In genomic region chr5:1668141-1668721, GRCh38 we compare ENCODE assay signal across 11 cellular contexts.
DNase-seq lines count a peak whose midpoint lies in the region; ATAC-seq, FAIRE-seq and TF ChIP-seq lines count a peak whose summit lies in the region.
"Had no signal": no experiment of that assay in that cellular context is flagged by ENCODE, and none has a peak within 500 bp of the region (broad histone marks: within the 10 kb centered on the region; RNA-seq: fewer than 3 reads in every experiment).

No MANE protein-coding gene starts in this region.

- TF ChIP-seq EP300 in K562 (IDR thresholded peaks at IDR 0.05; ENCODE audit: low read length): no peak

- H4K20me1 ChIP-seq in Loucy (ENCODE audit: insufficient read depth, low read length, poor library complexity, severe bottlenecking) (no peaks in the 10 kb centered on the region), K562 (replicated peaks; ENCODE audit: control insufficient read depth, insufficient read depth, low read length) (peaks cover 22% of the 10 kb centered on the region)

- intact Hi-C loops in K562 (cut with micrococcal nuclease): no loop called here
- intact Hi-C loops in naive thymus-derived CD4-positive, alpha-beta T cell (cut with micrococcal nuclease): loop anchor here in 1 of 2 donors (5.0 kb wide), 1 partner anchor 69 kb away; no protein-coding TSS in a partner anchor

- TF ChIP-seq CTCF in Loucy (conservative IDR thresholded peaks at IDR 0.05; ENCODE audit: low read length) (peak; percentile 20; the same call in 1 of the 2 replicates), K562 (IDR thresholded peaks at IDR 0.05 in 2 of 3, conservative IDR thresholded peaks at IDR 0.05 in 1 of 3; ENCODE audit: insufficient read depth in 2 of 3, low read depth in 1 of 3, low read length in 3 of 3) (no peak)

- H3K79me2 ChIP-seq in Loucy (ENCODE audit: insufficient read depth, low read length): no peaks in the 10 kb centered on the region
- no peaks in the 10 kb centered on the region for H3K79me2 ChIP-seq in K562 (ENCODE audit: control insufficient read depth, insufficient read depth, low read length)

- no peaks in the 10 kb centered on the region for H3K36me3 ChIP-seq in Loucy (ENCODE audit: insufficient read depth, low read length)
- no peaks in the 10 kb centered on the region for H3K36me3 ChIP-seq in K562 (ENCODE audit: control insufficient read depth, insufficient read depth, low read length)
- no peaks in the 10 kb centered on the region for H3K36me3 ChIP-seq in naive thymus-derived CD4-positive, alpha-beta T cell (ENCODE audit: control insufficient read depth in 2 of 3, insufficient read depth in 3 of 3, low read length in 3 of 3)
- H3K36me3 ChIP-seq: HAP-1 had no signal

- ATAC-seq in K562 (peak; percentile 70), GM18519 (IDR thresholded peaks at IDR 0.05; ENCODE audit: low FRiP score, unreplicated experiment) (no peak)
- ATAC-seq in naive thymus-derived CD4-positive, alpha-beta T cell: no peak
- ATAC-seq: GM12878 had no signal

- TF ChIP-seq RAD21 in K562 (CRISPR knock-in tag; conservative IDR thresholded peaks at IDR 0.05 in 1 of 2, IDR thresholded peaks at IDR 0.05 in 1 of 2): no peak

- BruUV-seq in K562 (replicated peaks; lab: Mats Ljungman, UMichigan): no TSS peak

- under 1% methylated on average over 23 of the region's 23 CpGs for WGBS in K562 (ENCODE audit: insufficient coverage, low coverage, missing lambda C conversion rate)

- no peak for FAIRE-seq in K562 (lab: Jason Lieb, UNC)
- FAIRE-seq: GM12878 had no signal

- H2AFZ ChIP-seq in Loucy (ENCODE audit: low read length) (no peak overlapping the region), K562 (ENCODE audit: low read depth, low read length) (no peak overlapping the region)

- H3K9me3 ChIP-seq in Loucy (ENCODE audit: insufficient read depth, low read depth, low read length) (no peaks in the 10 kb centered on the region), K562 (replicated peaks; ENCODE audit: control insufficient read depth, insufficient read depth, low read depth, low read length) (no peaks in the 10 kb centered on the region)
- no peaks in the 10 kb centered on the region for H3K9me3 ChIP-seq in naive thymus-derived CD4-positive, alpha-beta T cell (ENCODE audit: control insufficient read depth in 2 of 3, low read length in 3 of 3)
- H3K9me3 ChIP-seq: HAP-1 had no signal

- H3K4me3 Mint-ChIP-seq in naive thymus-derived CD4-positive, alpha-beta T cell: peak overlapping the region in 7 of 10 donors; percentile 8 to 77 (median 56)

- no peak overlapping the region for H3K27ac Mint-ChIP-seq in naive thymus-derived CD4-positive, alpha-beta T cell

- peaks cover 2 to 22% (median 14%) of the 10 kb centered on the region in 7 donors for H3K4me1 Mint-ChIP-seq in naive thymus-derived CD4-positive, alpha-beta T cell

- H3K36me3 Mint-ChIP-seq in naive thymus-derived CD4-positive, alpha-beta T cell: no peaks in the 10 kb centered on the region

- in situ Hi-C loops in K562 (cut with MboI): no loop called here

- no peaks in the 10 kb centered on the region for H3K4me1 ChIP-seq in Loucy (ENCODE audit: insufficient read depth, low read length, poor library complexity, severe bottlenecking)
- H3K4me1 ChIP-seq in K562 (replicated peaks in 1 of 2; ENCODE audit: control insufficient read depth in 2 of 2, insufficient read depth in 2 of 2, low read length in 2 of 2): peaks cover 0 to 19% of the 10 kb centered on the region in 2 experiments; a peak in 3 of 5 replicates
- H3K4me1 ChIP-seq in naive thymus-derived CD4-positive, alpha-beta T cell (ENCODE audit: control insufficient read depth in 2 of 2, insufficient read depth in 2 of 2, low read length in 2 of 2): peaks cover 0 to 4% of the 10 kb centered on the region in 2 donors
- H3K4me1 ChIP-seq: HAP-1 had no signal

- CTCF ChIA-PET in K562 (lab: Yijun Ruan, JAX; ENCODE audit: low intra/inter-chr PET ratio): interaction anchor here (1.4 kb wide), 1 partner anchor 348 kb away, joined by 4 read pairs; no protein-coding TSS in a partner anchor
- CTCF ChIA-PET in naive thymus-derived CD4-positive, alpha-beta T cell (lab: Charles Lee): interaction anchor here (1.0 to 1.3 kb wide), 3 partner anchors 24 to 351 kb away, joined by 3 read pairs; partner anchors contain the start of gene NDUFS6

- peaks cover 0 to 7% (median 0%) of the 10 kb centered on the region in 11 donors for H3K9me3 Mint-ChIP-seq in naive thymus-derived CD4-positive, alpha-beta T cell

- DNase-seq in NCI-H1417 (lab: John Stamatoyannopoulos, UW): peak; percentile 60 to 87 (median 82)
- DNase-seq in NCI-H1417 treated with DMSO at 0.1 percent for 48 hours (lab: John Stamatoyannopoulos, UW): no peak
- DNase-seq in K562 (ENCODE audit: extremely low read depth in 1 of 4, low spot score in 3 of 4): peak; percentile 45 to 57 (median 50)
- no peak for DNase-seq in naive thymus-derived CD4-positive, alpha-beta T cell
- DNase-seq in inferior parietal cortex (ENCODE audit: extremely low spot score): no peak
- DNase-seq in activated CD4-positive, CD25-positive, alpha-beta regulatory T cell (lab: John Stamatoyannopoulos, UW): no peak

- H3K4me3 ChIP-seq in Loucy (ENCODE audit: low read length, poor library complexity, severe bottlenecking): no peak overlapping the region
- H3K4me3 ChIP-seq in K562: no peak overlapping the region
- no peak overlapping the region for H3K4me3 ChIP-seq in naive thymus-derived CD4-positive, alpha-beta T cell (ENCODE audit: low read length)
- H3K4me3 ChIP-seq: GM12878 had no signal

- H3K27me3 ChIP-seq in Loucy (ENCODE audit: insufficient read depth, low read length, poor library complexity, severe bottlenecking) (no peaks in the 10 kb centered on the region), K562 (ENCODE audit: control insufficient read depth in 2 of 2, insufficient read depth in 2 of 2, low read length in 2 of 2) (peaks cover 36 to 69% of the 10 kb centered on the region in 2 experiments)
- peaks cover 12 to 14% of the 10 kb centered on the region in 2 donors for H3K27me3 ChIP-seq in naive thymus-derived CD4-positive, alpha-beta T cell (ENCODE audit: control insufficient read depth in 2 of 2, insufficient read depth in 2 of 2, low read length in 2 of 2)

- H3K4me2 ChIP-seq in Loucy (ENCODE audit: low read depth, low read length, poor library complexity, severe bottlenecking): no peak overlapping the region
- no peak overlapping the region for H3K4me2 ChIP-seq in K562 (ENCODE audit: insufficient read depth, low read length)

- H3K9me2 ChIP-seq in Loucy (replicated peaks; ENCODE audit: low read depth, low read length): no peaks in the 10 kb centered on the region

- no peak overlapping the region for H3K27ac ChIP-seq in K562 (ENCODE audit: extremely low read depth, low read depth, low read length)
- no peak overlapping the region for H3K27ac ChIP-seq in naive thymus-derived CD4-positive, alpha-beta T cell (ENCODE audit: low read depth, low read length)
- H3K27ac ChIP-seq: 22Rv1 had no signal

- POLR2A ChIA-PET in K562 (lab: Yijun Ruan, JAX): interaction anchor here (0.7 to 1.7 kb wide), 4 partner anchors 9 to 257 kb away, joined by 3 to 7 read pairs (median 4); no protein-coding TSS in a partner anchor
- POLR2A ChIA-PET in naive thymus-derived CD4-positive, alpha-beta T cell (lab: Charles Lee): no interaction called here

- H3F3A ChIP-seq in Loucy (ENCODE audit: low read depth): no peaks in the 10 kb centered on the region

- TF ChIP-seq POLR2A in K562 (conservative IDR thresholded peaks at IDR 0.05): no peak

- peaks cover 43 to 73% (median 69%) of the 10 kb centered on the region in 5 donors for H3K27me3 Mint-ChIP-seq in naive thymus-derived CD4-positive, alpha-beta T cell

- no peaks in the 10 kb centered on the region for H3K9me1 ChIP-seq in K562 (ENCODE audit: control insufficient read depth, insufficient read depth, low read length)

- H3K9ac ChIP-seq in Loucy (ENCODE audit: low read depth, low read length, poor library complexity, severe bottlenecking): no peak overlapping the region
- H3K9ac ChIP-seq in K562 (ENCODE audit: insufficient read depth in 1 of 2, low read depth in 2 of 2, low read length in 2 of 2): no peak overlapping the region; a peak in 1 of 4 replicates

TF ChIP-seq in K562, 482 proteins besides CTCF, POLR2A, EP300 and RAD21:
- no peak for TF ChIP-seq PRPF4 (IDR thresholded peaks at IDR 0.05; ENCODE audit: insufficient read depth, low read depth, low read length, poor library complexity, severe bottlenecking)
- peak; percentile 38 for TF ChIP-seq CBFA2T2 (conservative IDR thresholded peaks at IDR 0.05)
- 0 out of 2 replicates have a peak, but pooled peaks have one; percentile 31 for TF ChIP-seq DPF2 (IDR thresholded peaks at IDR 0.05)
- no peak for TF ChIP-seq TAF1 (IDR thresholded peaks at IDR 0.05; ENCODE audit: control insufficient read depth, extremely low read depth, insufficient read depth, low read length, severe bottlenecking)
- peak; percentile 56 for TF ChIP-seq ATF3 (IDR thresholded peaks at IDR 0.05)
- no peak for TF ChIP-seq ATF3 (CRISPR knock-in tag; conservative IDR thresholded peaks at IDR 0.05)
- TF ChIP-seq JUND (IDR thresholded peaks at IDR 0.05; ENCODE audit: borderline replicate concordance, low read depth, low read length): peak; percentile 44
- TF ChIP-seq JUND (tag; IDR thresholded peaks at IDR 0.05; ENCODE audit: borderline replicate concordance, low read depth, low read length): no peak; the same call in 2 of the 3 replicates
- TF ChIP-seq SMARCA4 (IDR thresholded peaks at IDR 0.05): 0 out of 2 replicates have a peak, but pooled peaks have one; percentile 29
- TF ChIP-seq KDM1A (IDR thresholded peaks at IDR 0.05): peak in 1 of 2 experiments; percentile 68; a peak in 1 of 4 replicates
- TF ChIP-seq EGR1 (conservative IDR thresholded peaks at IDR 0.05): peak; percentile 72
- TF ChIP-seq ZKSCAN8 (CRISPR knock-in tag; IDR thresholded peaks at IDR 0.05): no peak
- TF ChIP-seq TGIF2 (CRISPR knock-in tag; IDR thresholded peaks at IDR 0.05): no peak
- peak; percentile 58 for TF ChIP-seq CBFA2T3 (IDR thresholded peaks at IDR 0.05)
- no peak for TF ChIP-seq HNRNPL (IDR thresholded peaks at IDR 0.05; ENCODE audit: low read depth, low read length)
- no peak for TF ChIP-seq MCM3 (IDR thresholded peaks at IDR 0.05)

Comparison
In these comparisons a context has a peak if more than half of its experiments do, and no peak if none do; other contexts are left out.
1. DNase-seq: peak in NCI-H1417 (3 of 3) and K562 (4 of 4); none in NCI-H1417 treated with DMSO at 0.1 percent for 48 hours (single experiment), naive thymus-derived CD4-positive, alpha-beta T cell (0 of 9), inferior parietal cortex (single experiment) and activated CD4-positive, CD25-positive, alpha-beta regulatory T cell (0 of 4).